Comparison of ENCODE assay signal across 18 cellular contexts in genomic region chr11:1350086-1350725, GRCh38.
"Had no signal": no experiment of that assay in that cellular context is flagged by ENCODE, and none has a peak within 500 bp of the region (broad histone marks: within the 10 kb centered on the region; RNA-seq: fewer than 3 reads in every experiment).

No MANE protein-coding gene starts in this region.

- H3K9me3 Mint-ChIP-seq: activated naive CD8-positive, alpha-beta T cell treated with anti-CD3 and anti-CD28 coated beads for 36 hours; activated T-helper 1 cell treated with anti-CD3 and anti-CD28 coated beads, Interleukin-12 subunit alpha, Interleukin-12 subunit beta, Interleukin-2, Interleukin-4 antibody, amounts not matched to agents 30 ng/mL and 10 ng/mL and 1 ng/mL, durations not matched to agents 14 hours and 24 hours and 36 hours; memory B cell; natural killer cell; T-cell; WTC11 had no signal

- H3K27me3 Mint-ChIP-seq: activated CD4-positive, alpha-beta T cell treated with anti-CD3 and anti-CD28 coated beads for 36 hours; activated naive CD8-positive, alpha-beta T cell treated with anti-CD3 and anti-CD28 coated beads for 36 hours had no signal

- H3K4me3 ChIP-seq: cardiac muscle cell, left lung, tibial artery had no signal

- H3K36me3 ChIP-seq: cardiac muscle cell, left lung, tibial artery had no signal

- H3K27me3 ChIP-seq: cardiac muscle cell had no signal

- H3K4me1 ChIP-seq: left lung, tibial artery had no signal

- DNase-seq: activated CD4-positive, alpha-beta T cell treated with anti-CD3 and anti-CD28 coated beads for 36 hours; activated CD4-positive, alpha-beta T cell treated with anti-CD3 and anti-CD28 coated beads, Interleukin-2, amount 50 U/mL, for 48 hours; activated naive CD4-positive, alpha-beta T cell; activated naive CD8-positive, alpha-beta T cell treated with anti-CD3 and anti-CD28 coated beads for 36 hours; amygdala; dermis blood vessel endothelial cell; effector memory CD4-positive, alpha-beta T cell; hypothalamus; left lung; natural killer cell; stimulated activated CD4-positive, alpha-beta T cell treated with anti-CD3 and anti-CD28 coated beads, Interleukin-2, amount 100 ng/mL, for 24 hours; stimulated activated naive CD4-positive, alpha-beta T cell treated with Interleukin-2 at 50 U/mL for 16 hours; T-cell had no signal

- ATAC-seq: activated CD4-positive, alpha-beta T cell treated with anti-CD3 and anti-CD28 coated beads for 36 hours; left lung; natural killer cell; T-cell had no signal

- H3K27ac ChIP-seq: cardiac muscle cell, left lung, tibial artery had no signal

- H3K4me3 Mint-ChIP-seq: activated CD4-positive, alpha-beta T cell treated with anti-CD3 and anti-CD28 coated beads for 36 hours; activated naive CD8-positive, alpha-beta T cell treated with anti-CD3 and anti-CD28 coated beads for 36 hours; activated T-helper 1 cell treated with anti-CD3 and anti-CD28 coated beads, Interleukin-12 subunit alpha, Interleukin-12 subunit beta, Interleukin-2, Interleukin-4 antibody, amounts not matched to agents 30 ng/mL and 10 ng/mL and 1 ng/mL, durations not matched to agents 14 hours and 24 hours and 36 hours; memory B cell; natural killer cell; T-cell; WTC11 had no signal

- H3K27ac Mint-ChIP-seq: activated CD4-positive, alpha-beta T cell treated with anti-CD3 and anti-CD28 coated beads for 36 hours; activated naive CD8-positive, alpha-beta T cell treated with anti-CD3 and anti-CD28 coated beads for 36 hours; activated T-helper 1 cell treated with anti-CD3 and anti-CD28 coated beads, Interleukin-12 subunit alpha, Interleukin-12 subunit beta, Interleukin-2, Interleukin-4 antibody, amounts not matched to agents 30 ng/mL and 10 ng/mL and 1 ng/mL, durations not matched to agents 14 hours and 24 hours and 36 hours; memory B cell; natural killer cell; T-cell; WTC11 had no signal

- H3K4me1 Mint-ChIP-seq: activated CD4-positive, alpha-beta T cell treated with anti-CD3 and anti-CD28 coated beads for 36 hours; natural killer cell; T-cell had no signal
